ENCODE assay signal across 1 cellular context in the genomic region with DNA sequence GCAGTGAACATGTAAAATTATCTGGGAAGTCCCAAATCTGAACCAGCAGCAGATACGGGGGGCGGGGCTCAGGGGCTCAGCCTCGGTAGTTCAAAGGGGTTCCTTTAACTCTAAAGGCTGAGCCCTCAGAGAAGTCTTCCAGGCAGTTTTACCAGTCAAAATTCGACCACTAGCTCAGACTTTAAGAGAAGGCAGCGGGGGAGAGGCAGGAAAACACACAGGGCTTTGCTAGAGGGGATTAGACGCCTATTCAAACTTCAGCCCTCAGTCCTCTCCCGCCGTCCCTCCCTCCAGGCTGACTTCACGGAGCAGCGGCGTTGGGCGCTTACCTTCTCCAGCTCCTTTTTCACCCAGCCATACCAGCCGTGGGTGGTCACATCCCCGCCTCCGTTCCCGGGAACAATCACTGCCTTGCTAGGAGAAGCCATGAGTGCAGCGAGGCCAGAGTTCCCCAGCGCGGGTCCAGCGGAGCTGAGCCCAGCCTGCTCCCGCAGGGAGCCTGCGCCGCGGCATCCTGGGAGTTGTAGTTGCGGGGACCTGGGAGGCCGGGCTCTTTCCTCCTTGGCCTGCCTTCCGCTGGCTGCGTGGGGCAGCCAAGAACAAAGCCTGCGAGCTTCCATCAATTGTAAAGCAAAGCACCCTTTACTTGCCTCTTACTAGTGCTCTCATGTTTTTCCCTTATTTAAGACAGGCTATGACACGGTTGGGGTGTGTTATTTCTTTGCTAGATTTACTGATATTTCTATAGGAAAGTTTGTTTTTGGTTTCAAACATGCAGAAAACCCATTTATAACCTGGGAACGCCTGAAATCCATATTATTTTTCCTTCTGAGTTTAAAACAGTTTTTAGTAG.
TF ChIP-seq lines count a peak whose summit lies in the region.

Gene RBBP9, minus strand, starts transcription at position 486 of the 853 bp plus-strand sequence. Its CDS starts 58 bp downstream, at position 428.

TF ChIP-seq in HepG2, 621 proteins besides CTCF, POLR2A, EP300 and RAD21 (continued from another document and continues in another):
- TF ChIP-seq ZNF512B (CRISPR knock-in tag; IDR thresholded peaks at IDR 0.05; ENCODE audit: borderline replicate concordance) (no peak), KLF12 (CRISPR knock-in tag; IDR thresholded peaks at IDR 0.05; ENCODE audit: borderline replicate concordance) (0 out of 2 replicates have a peak, but pooled peaks have one; percentile 57), ZNF235 (CRISPR knock-in tag; IDR thresholded peaks at IDR 0.05; ENCODE audit: borderline replicate concordance) (peak; percentile 90), LRRFIP1 (CRISPR knock-in tag; conservative IDR thresholded peaks at IDR 0.05) (no peak), STAT6 (CRISPR knock-in tag; IDR thresholded peaks at IDR 0.05; ENCODE audit: borderline replicate concordance) (peak; percentile 65; the same call in 1 of the 2 replicates), HNRNPK (IDR thresholded peaks at IDR 0.05; ENCODE audit: low read depth, low read length, poor library complexity, severe bottlenecking) (no peak), NFE2L1 (CRISPR knock-in tag; IDR thresholded peaks at IDR 0.05; ENCODE audit: borderline replicate concordance) (peak; percentile 40; the same call in 1 of the 2 replicates), HHEX (CRISPR knock-in tag; IDR thresholded peaks at IDR 0.05) (no peak), ZNF597 (CRISPR knock-in tag; IDR thresholded peaks at IDR 0.05) (no peak), ZKSCAN5 (CRISPR knock-in tag; IDR thresholded peaks at IDR 0.05) (no peak), ZNF331 (CRISPR knock-in tag; IDR thresholded peaks at IDR 0.05) (peak; percentile 98), HDAC1 (CRISPR knock-in tag; IDR thresholded peaks at IDR 0.05) (peak; percentile 86), ZNF329 (CRISPR knock-in tag; IDR thresholded peaks at IDR 0.05; ENCODE audit: low read depth) (no peak), ZNF234 (CRISPR knock-in tag; conservative IDR thresholded peaks at IDR 0.05) (no peak), ZNF816 (CRISPR knock-in tag; IDR thresholded peaks at IDR 0.05; ENCODE audit: borderline replicate concordance) (no peak), TARDBP (CRISPR knock-in tag; IDR thresholded peaks at IDR 0.05) (peak; percentile 94), NCOA1 (CRISPR knock-in tag; IDR thresholded peaks at IDR 0.05) (no peak), ZNF263 (CRISPR knock-in tag; IDR thresholded peaks at IDR 0.05) (0 out of 2 replicates have a peak, but pooled peaks have one; percentile 33), FOXA3 (CRISPR knock-in tag; IDR thresholded peaks at IDR 0.05) (peak; percentile 62; the same call in 1 of the 2 replicates), MYNN (CRISPR knock-in tag; IDR thresholded peaks at IDR 0.05; ENCODE audit: low read depth) (peak; percentile 69; the same call in 1 of the 2 replicates), ZKSCAN8 (CRISPR knock-in tag; IDR thresholded peaks at IDR 0.05; ENCODE audit: borderline replicate concordance) (peak; percentile 77; the same call in 1 of the 2 replicates), WIZ (CRISPR knock-in tag; IDR thresholded peaks at IDR 0.05) (0 out of 2 replicates have a peak, but pooled peaks have one; percentile 83), SRSF9 (IDR thresholded peaks at IDR 0.05; ENCODE audit: borderline replicate concordance, insufficient read depth, low read depth, low read length, poor library complexity, severe bottlenecking) (no peak)
- TF ChIP-seq, protein P1, sequence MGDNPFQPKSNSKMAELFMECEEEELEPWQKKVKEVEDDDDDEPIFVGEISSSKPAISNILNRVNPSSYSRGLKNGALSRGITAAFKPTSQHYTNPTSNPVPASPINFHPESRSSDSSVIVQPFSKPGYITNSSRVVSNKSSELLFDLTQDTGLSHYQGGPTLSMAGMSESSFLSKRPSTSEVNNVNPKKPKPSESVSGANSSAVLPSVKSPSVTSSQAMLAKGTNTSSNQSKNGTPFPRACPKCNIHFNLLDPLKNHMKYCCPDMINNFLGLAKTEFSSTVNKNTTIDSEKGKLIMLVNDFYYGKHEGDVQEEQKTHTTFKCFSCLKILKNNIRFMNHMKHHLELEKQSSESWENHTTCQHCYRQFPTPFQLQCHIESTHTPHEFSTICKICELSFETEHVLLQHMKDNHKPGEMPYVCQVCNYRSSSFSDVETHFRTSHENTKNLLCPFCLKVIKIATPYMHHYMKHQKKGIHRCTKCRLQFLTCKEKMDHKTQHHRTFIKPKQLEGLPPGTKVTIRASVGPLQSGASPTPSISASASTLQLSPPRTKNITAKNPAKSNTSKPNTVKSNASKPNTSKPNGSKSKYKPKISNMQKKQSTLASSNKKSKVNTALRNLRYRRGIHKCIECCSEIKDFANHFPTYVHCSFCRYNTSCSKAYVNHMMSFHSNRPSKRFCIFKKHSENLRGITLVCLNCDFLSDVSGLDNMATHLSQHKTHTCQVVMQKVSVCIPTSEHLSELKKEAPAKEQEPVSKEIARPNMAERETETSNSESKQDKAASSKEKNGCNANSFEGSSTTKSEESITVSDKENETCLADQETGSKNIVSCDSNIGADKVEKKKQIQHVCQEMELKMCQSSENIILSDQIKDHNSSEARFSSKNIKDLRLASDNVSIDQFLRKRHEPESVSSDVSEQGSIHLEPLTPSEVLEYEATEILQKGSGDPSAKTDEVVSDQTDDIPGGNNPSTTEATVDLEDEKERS (CRISPR knock-in tag; IDR thresholded peaks at IDR 0.05): peak; percentile 70; the same call in 1 of the 2 replicates
- TF ChIP-seq, protein P2, sequence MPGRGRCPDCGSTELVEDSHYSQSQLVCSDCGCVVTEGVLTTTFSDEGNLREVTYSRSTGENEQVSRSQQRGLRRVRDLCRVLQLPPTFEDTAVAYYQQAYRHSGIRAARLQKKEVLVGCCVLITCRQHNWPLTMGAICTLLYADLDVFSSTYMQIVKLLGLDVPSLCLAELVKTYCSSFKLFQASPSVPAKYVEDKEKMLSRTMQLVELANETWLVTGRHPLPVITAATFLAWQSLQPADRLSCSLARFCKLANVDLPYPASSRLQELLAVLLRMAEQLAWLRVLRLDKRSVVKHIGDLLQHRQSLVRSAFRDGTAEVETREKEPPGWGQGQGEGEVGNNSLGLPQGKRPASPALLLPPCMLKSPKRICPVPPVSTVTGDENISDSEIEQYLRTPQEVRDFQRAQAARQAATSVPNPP (CRISPR knock-in tag; IDR thresholded peaks at IDR 0.05): no peak; the same call in 1 of the 2 replicates
- TF ChIP-seq, protein P3, sequence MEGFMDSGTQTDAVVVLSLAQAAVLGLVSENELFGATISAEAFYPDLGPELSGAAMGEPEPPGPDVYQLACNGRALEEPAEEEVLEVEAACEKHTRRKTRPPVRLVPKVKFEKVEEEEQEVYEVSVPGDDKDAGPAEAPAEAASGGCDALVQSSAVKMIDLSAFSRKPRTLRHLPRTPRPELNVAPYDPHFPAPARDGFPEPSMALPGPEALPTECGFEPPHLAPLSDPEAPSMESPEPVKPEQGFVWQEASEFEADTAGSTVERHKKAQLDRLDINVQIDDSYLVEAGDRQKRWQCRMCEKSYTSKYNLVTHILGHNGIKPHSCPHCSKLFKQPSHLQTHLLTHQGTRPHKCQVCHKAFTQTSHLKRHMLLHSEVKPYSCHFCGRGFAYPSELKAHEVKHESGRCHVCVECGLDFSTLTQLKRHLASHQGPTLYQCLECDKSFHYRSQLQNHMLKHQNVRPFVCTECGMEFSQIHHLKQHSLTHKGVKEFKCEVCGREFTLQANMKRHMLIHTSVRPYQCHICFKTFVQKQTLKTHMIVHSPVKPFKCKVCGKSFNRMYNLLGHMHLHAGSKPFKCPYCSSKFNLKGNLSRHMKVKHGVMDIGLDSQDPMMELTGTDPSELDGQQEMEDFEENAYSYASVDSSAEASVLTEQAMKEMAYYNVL (CRISPR knock-in tag; IDR thresholded peaks at IDR 0.05; ENCODE audit: borderline replicate concordance): peak; percentile 76
- TF ChIP-seq, protein P4, sequence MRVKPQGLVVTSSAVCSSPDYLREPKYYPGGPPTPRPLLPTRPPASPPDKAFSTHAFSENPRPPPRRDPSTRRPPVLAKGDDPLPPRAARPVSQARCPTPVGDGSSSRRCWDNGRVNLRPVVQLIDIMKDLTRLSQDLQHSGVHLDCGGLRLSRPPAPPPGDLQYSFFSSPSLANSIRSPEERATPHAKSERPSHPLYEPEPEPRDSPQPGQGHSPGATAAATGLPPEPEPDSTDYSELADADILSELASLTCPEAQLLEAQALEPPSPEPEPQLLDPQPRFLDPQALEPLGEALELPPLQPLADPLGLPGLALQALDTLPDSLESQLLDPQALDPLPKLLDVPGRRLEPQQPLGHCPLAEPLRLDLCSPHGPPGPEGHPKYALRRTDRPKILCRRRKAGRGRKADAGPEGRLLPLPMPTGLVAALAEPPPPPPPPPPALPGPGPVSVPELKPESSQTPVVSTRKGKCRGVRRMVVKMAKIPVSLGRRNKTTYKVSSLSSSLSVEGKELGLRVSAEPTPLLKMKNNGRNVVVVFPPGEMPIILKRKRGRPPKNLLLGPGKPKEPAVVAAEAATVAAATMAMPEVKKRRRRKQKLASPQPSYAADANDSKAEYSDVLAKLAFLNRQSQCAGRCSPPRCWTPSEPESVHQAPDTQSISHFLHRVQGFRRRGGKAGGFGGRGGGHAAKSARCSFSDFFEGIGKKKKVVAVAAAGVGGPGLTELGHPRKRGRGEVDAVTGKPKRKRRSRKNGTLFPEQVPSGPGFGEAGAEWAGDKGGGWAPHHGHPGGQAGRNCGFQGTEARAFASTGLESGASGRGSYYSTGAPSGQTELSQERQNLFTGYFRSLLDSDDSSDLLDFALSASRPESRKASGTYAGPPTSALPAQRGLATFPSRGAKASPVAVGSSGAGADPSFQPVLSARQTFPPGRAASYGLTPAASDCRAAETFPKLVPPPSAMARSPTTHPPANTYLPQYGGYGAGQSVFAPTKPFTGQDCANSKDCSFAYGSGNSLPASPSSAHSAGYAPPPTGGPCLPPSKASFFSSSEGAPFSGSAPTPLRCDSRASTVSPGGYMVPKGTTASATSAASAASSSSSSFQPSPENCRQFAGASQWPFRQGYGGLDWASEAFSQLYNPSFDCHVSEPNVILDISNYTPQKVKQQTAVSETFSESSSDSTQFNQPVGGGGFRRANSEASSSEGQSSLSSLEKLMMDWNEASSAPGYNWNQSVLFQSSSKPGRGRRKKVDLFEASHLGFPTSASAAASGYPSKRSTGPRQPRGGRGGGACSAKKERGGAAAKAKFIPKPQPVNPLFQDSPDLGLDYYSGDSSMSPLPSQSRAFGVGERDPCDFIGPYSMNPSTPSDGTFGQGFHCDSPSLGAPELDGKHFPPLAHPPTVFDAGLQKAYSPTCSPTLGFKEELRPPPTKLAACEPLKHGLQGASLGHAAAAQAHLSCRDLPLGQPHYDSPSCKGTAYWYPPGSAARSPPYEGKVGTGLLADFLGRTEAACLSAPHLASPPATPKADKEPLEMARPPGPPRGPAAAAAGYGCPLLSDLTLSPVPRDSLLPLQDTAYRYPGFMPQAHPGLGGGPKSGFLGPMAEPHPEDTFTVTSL (CRISPR knock-in tag; IDR thresholded peaks at IDR 0.05; ENCODE audit: borderline replicate concordance): 0 out of 2 replicates have a peak, but pooled peaks have one; percentile 14
